9 cellular contexts compared by ENCODE assay signal in genomic region chr15:70505411-70505919, GRCh38.
DNase-seq lines count a peak whose midpoint lies in the region; ATAC-seq and TF ChIP-seq lines count a peak whose summit lies in the region.
"Had no signal": no experiment of that assay in that cellular context is flagged by ENCODE, and none has a peak within 500 bp of the region (broad histone marks: within the 10 kb centered on the region; RNA-seq: fewer than 3 reads in every experiment).

No MANE protein-coding gene starts in this region.

- H3K27me3 Mint-ChIP-seq in GM23338 (ENCODE audit: insufficient read depth, low read depth, poor library complexity) = peaks cover 15% of the 10 kb centered on the region

- peaks cover 17% of the 10 kb centered on the region for H3K9me3 Mint-ChIP-seq in GM23338

- H3K4me1 ChIP-seq in GM23338 (ENCODE audit: insufficient read depth) = peaks cover 13% of the 10 kb centered on the region; the same call in 1 of the 2 replicates
- H3K4me1 ChIP-seq in HAP-1 = peaks cover 2% of the 10 kb centered on the region; the same call in 1 of the 2 replicates

- no peaks in the 10 kb centered on the region for H3K27me3 ChIP-seq in GM23338 (ENCODE audit: insufficient read depth)
- peaks cover 3% of the 10 kb centered on the region; the same call in 1 of the 2 replicates for H3K27me3 ChIP-seq in HAP-1 (ENCODE audit: low read depth)
- H3K27me3 ChIP-seq: adrenal gland had no signal

- ATAC-seq in GM23338 = no peak
- no peak for ATAC-seq in HG02798 (IDR thresholded peaks at IDR 0.05; ENCODE audit: poor library complexity, unreplicated experiment)

- H3K27ac Mint-ChIP-seq in GM23338 = no peak overlapping the region

- H2AFZ ChIP-seq in GM23338 = no peak overlapping the region

- in situ Hi-C loops in HAP-1 (cut with MboI; ENCODE audit: low sequenced_read_pairs) = no loop called here

- H3K4me3 Mint-ChIP-seq in GM23338 = no peak overlapping the region

- H3K36me3 ChIP-seq in GM23338 (ENCODE audit: insufficient read depth) = no peaks in the 10 kb centered on the region
- H3K36me3 ChIP-seq in HAP-1 (replicated peaks) = no peaks in the 10 kb centered on the region
- H3K36me3 ChIP-seq: adrenal gland had no signal

- no peaks in the 10 kb centered on the region for H3F3A ChIP-seq in GM23338 (replicated peaks; ENCODE audit: low read depth)

- H3K27ac ChIP-seq in GM23338 (ENCODE audit: low read depth) = no peak overlapping the region

- H3K4me3 ChIP-seq in GM23338 (no peak overlapping the region), fibroblast of mammary gland (ENCODE audit: control insufficient read depth, low read depth, low read length) (no peak overlapping the region), HAP-1 (no peak overlapping the region)
- H3K4me3 ChIP-seq: adrenal gland had no signal

- H3K9me3 ChIP-seq in HAP-1 = peaks cover 6% of the 10 kb centered on the region
- H3K9me3 ChIP-seq: adrenal gland had no signal

- no peaks in the 10 kb centered on the region for H3K79me2 ChIP-seq in GM23338 (replicated peaks; ENCODE audit: insufficient read depth)

- H3K9me2 ChIP-seq in GM23338 (ENCODE audit: insufficient read depth) = no peaks in the 10 kb centered on the region

- DNase-seq in A172 (ENCODE audit: low spot score) (peak; percentile 84), GM23338 (ENCODE audit: low spot score) (no peak), RPMI8226 (peak; percentile 73), fibroblast of mammary gland (ENCODE audit: low read depth) (peak; percentile 88), superior temporal gyrus (ENCODE audit: extremely low spot score) (no peak), ecto neural progenitor cell (ENCODE audit: low spot score) (no peak), HAP-1 (ENCODE audit: low spot score in 2 of 2) (no peak)

- H3K4me2 ChIP-seq in GM23338 = peak overlapping the region; percentile 32

- H4K20me1 ChIP-seq in GM23338 (replicated peaks; ENCODE audit: insufficient read depth) = no peaks in the 10 kb centered on the region

- TF ChIP-seq CTCF in GM23338 (conservative IDR thresholded peaks at IDR 0.05; ENCODE audit: low read depth in 2 of 2) = no peak
- no peak for TF ChIP-seq CTCF in fibroblast of mammary gland (conservative IDR thresholded peaks at IDR 0.05; ENCODE audit: control insufficient read depth, insufficient read depth, low read depth, low read length)

- H3K4me1 Mint-ChIP-seq in GM23338 = peaks cover 30% of the 10 kb centered on the region

- peaks cover 5% of the 10 kb centered on the region for H3K36me3 Mint-ChIP-seq in GM23338 (ENCODE audit: low read depth)

TF ChIP-seq in GM23338, 12 proteins besides CTCF, POLR2A, EP300 and RAD21 (continues in another document):
- TF ChIP-seq CREB1 (CRISPR knock-in tag; IDR thresholded peaks at IDR 0.05; ENCODE audit: low read depth) = no peak
- TF ChIP-seq NANOG (IDR thresholded peaks at IDR 0.05; ENCODE audit: borderline replicate concordance) = no peak
- no peak for TF ChIP-seq EZH2 (IDR thresholded peaks at IDR 0.05; ENCODE audit: low read depth, unreplicated experiment)
- TF ChIP-seq POLR2AphosphoS5 (IDR thresholded peaks at IDR 0.05; ENCODE audit: low read depth) = no peak
- TF ChIP-seq ZNF462 (CRISPR knock-in tag; IDR thresholded peaks at IDR 0.05) = no peak
- no peak for TF ChIP-seq ETS1 (IDR thresholded peaks at IDR 0.05)
- TF ChIP-seq ZNF114 (CRISPR knock-in tag; IDR thresholded peaks at IDR 0.05) = no peak
- no peak for TF ChIP-seq REST (IDR thresholded peaks at IDR 0.05; ENCODE audit: unreplicated experiment)
- no peak for TF ChIP-seq ZNF331 (CRISPR knock-in tag; IDR thresholded peaks at IDR 0.05; ENCODE audit: low read depth)
- TF ChIP-seq STAT1 (IDR thresholded peaks at IDR 0.05; ENCODE audit: unreplicated experiment) = no peak

Comparison
In these comparisons a context has a peak if more than half of its experiments do, and no peak if none do; other contexts are left out.
1. DNase-seq: peak in A172 (single experiment), RPMI8226 (single experiment) and fibroblast of mammary gland (single experiment); none in GM23338 (single experiment), superior temporal gyrus (single experiment), ecto neural progenitor cell (single experiment) and HAP-1 (0 of 2).